8 cellular contexts compared by ENCODE assay signal in the genomic region with DNA sequence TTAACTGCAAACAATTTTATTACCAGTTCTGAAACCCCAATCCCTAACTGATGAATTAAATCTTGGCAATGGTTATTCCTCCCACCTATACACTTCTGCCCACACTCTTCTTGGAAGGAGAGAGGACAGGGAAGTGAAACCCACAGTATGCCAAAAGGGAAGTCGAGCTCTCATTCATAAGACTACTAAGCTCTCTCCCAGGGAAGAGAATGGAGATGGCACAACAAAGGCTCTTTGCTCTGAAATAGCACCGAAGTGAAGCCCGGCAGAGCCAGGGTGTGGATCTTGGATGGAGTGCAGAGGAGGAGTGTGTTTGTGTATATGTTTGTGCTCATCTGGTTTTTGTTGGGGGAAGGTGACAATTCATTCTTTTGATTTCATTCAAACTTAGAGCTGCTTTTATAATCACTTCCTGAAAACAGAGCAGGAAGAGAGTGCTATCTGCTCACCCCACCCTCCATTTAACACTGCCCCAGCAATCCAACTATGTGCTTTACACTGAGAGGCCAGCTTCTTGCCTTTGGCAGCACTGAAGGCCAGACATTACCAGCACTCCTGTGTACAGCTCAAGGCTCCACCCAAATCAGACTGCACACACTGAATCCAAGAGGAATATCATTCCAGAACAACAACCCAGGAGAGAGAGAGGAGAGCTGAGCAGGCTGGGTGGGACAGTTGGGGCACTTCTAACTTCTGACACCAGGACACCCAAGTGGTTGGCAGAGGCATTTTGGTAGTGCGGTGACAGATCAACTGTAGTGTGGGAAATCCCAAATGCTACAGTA.
DNase-seq lines count a peak whose midpoint lies in the region; ATAC-seq and TF ChIP-seq lines count a peak whose summit lies in the region.

No MANE protein-coding gene starts in this region.

- no peak overlapping the region for H2AFZ ChIP-seq in GM23338

- H3K9me2 ChIP-seq in GM23338 (ENCODE audit: insufficient read depth) = no peaks in the 10 kb centered on the region

- no peaks in the 10 kb centered on the region; the same call in 1 of the 2 replicates for H4K20me1 ChIP-seq in GM23338 (replicated peaks; ENCODE audit: insufficient read depth)

- ATAC-seq in GM23338 = peak; percentile 35
- no peak for ATAC-seq in GM21529 (IDR thresholded peaks at IDR 0.05; ENCODE audit: unreplicated experiment)
- ATAC-seq in GM19023 (IDR thresholded peaks at IDR 0.05; ENCODE audit: unreplicated experiment) = no peak

- TF ChIP-seq EP300 in sigmoid colon (IDR thresholded peaks at IDR 0.05) = no peak

- H3K9me3 ChIP-seq in sigmoid colon = no peaks in the 10 kb centered on the region

- H3K27ac ChIP-seq in GM23338 (ENCODE audit: low read depth) (no peak overlapping the region), sigmoid colon (peak overlapping the region; percentile 53 to 75 (median 62))

- peak overlapping the region; percentile 22; the same call in 1 of the 2 replicates for H3K4me2 ChIP-seq in GM23338

- WGBS in sigmoid colon, 2 donors = 28 to 41% methylated on average over 4 of the region's 4 CpGs

- no peaks in the 10 kb centered on the region; the same call in 1 of the 2 replicates for H3F3A ChIP-seq in GM23338 (replicated peaks; ENCODE audit: low read depth)

- H3K27me3 ChIP-seq in GM23338 (ENCODE audit: insufficient read depth) = no peaks in the 10 kb centered on the region
- H3K27me3 ChIP-seq in sigmoid colon = no peaks in the 10 kb centered on the region

- TF ChIP-seq POLR2A in sigmoid colon (IDR thresholded peaks at IDR 0.05) = no peak

- H3K4me3 ChIP-seq in GM23338 = no peak overlapping the region
- H3K4me3 ChIP-seq in sigmoid colon = no peak overlapping the region

- intact Hi-C loops in sigmoid colon (cut with DNase I) = loop anchor here (5.0 kb wide), 1 partner anchor 49 kb away; no protein-coding TSS in a partner anchor

- DNase-seq in GM23338 (ENCODE audit: low spot score) = no peak
- DNase-seq in UCSD-AML1 (lab: John Stamatoyannopoulos, UW; ENCODE audit: unreplicated experiment) = peak; percentile 30
- peak; percentile 16 for DNase-seq in foreskin melanocyte
- no peak for DNase-seq in sigmoid colon
- DNase-seq in NCI-H526 (lab: John Stamatoyannopoulos, UW) = no peak
- no peak for DNase-seq in stimulated activated CD4-positive, alpha-beta T cell treated with anti-CD3 and anti-CD28 coated beads, Interleukin-2, amount 100 ng/mL, for 48 hours

- peaks cover 20% of the 10 kb centered on the region for H3K4me1 ChIP-seq in GM23338 (ENCODE audit: insufficient read depth)
- peaks cover 0 to 26% (median 25%) of the 10 kb centered on the region in 4 donors for H3K4me1 ChIP-seq in sigmoid colon

- H3K4me3 Mint-ChIP-seq in GM23338 = no peak overlapping the region

- H3K36me3 ChIP-seq in GM23338 (ENCODE audit: insufficient read depth) (no peaks in the 10 kb centered on the region), sigmoid colon (peaks cover 0 to 7% (median 0%) of the 10 kb centered on the region in 4 donors)

- H3K27me3 Mint-ChIP-seq in GM23338 (ENCODE audit: insufficient read depth, low read depth, poor library complexity) = no peaks in the 10 kb centered on the region

- no peaks in the 10 kb centered on the region for H3K36me3 Mint-ChIP-seq in GM23338 (ENCODE audit: low read depth)

- no peaks in the 10 kb centered on the region for H3K9me3 Mint-ChIP-seq in GM23338

- peak overlapping the region; percentile 19; the same call in 1 of the 2 replicates for H3K27ac Mint-ChIP-seq in GM23338

- H3K79me2 ChIP-seq in GM23338 (replicated peaks; ENCODE audit: insufficient read depth) = no peaks in the 10 kb centered on the region

- H3K4me1 Mint-ChIP-seq in GM23338 = peaks cover 34% of the 10 kb centered on the region

- TF ChIP-seq CTCF in GM23338 (conservative IDR thresholded peaks at IDR 0.05; ENCODE audit: low read depth in 2 of 2) (0 out of 4 replicates have a peak, but pooled peaks of 1 of the 2 experiments have one; percentile 12), sigmoid colon (IDR thresholded peaks at IDR 0.05) (no peak)

TF ChIP-seq in GM23338, 12 proteins besides CTCF, POLR2A, EP300 and RAD21 (continues in another document):
- TF ChIP-seq, protein P1, sequence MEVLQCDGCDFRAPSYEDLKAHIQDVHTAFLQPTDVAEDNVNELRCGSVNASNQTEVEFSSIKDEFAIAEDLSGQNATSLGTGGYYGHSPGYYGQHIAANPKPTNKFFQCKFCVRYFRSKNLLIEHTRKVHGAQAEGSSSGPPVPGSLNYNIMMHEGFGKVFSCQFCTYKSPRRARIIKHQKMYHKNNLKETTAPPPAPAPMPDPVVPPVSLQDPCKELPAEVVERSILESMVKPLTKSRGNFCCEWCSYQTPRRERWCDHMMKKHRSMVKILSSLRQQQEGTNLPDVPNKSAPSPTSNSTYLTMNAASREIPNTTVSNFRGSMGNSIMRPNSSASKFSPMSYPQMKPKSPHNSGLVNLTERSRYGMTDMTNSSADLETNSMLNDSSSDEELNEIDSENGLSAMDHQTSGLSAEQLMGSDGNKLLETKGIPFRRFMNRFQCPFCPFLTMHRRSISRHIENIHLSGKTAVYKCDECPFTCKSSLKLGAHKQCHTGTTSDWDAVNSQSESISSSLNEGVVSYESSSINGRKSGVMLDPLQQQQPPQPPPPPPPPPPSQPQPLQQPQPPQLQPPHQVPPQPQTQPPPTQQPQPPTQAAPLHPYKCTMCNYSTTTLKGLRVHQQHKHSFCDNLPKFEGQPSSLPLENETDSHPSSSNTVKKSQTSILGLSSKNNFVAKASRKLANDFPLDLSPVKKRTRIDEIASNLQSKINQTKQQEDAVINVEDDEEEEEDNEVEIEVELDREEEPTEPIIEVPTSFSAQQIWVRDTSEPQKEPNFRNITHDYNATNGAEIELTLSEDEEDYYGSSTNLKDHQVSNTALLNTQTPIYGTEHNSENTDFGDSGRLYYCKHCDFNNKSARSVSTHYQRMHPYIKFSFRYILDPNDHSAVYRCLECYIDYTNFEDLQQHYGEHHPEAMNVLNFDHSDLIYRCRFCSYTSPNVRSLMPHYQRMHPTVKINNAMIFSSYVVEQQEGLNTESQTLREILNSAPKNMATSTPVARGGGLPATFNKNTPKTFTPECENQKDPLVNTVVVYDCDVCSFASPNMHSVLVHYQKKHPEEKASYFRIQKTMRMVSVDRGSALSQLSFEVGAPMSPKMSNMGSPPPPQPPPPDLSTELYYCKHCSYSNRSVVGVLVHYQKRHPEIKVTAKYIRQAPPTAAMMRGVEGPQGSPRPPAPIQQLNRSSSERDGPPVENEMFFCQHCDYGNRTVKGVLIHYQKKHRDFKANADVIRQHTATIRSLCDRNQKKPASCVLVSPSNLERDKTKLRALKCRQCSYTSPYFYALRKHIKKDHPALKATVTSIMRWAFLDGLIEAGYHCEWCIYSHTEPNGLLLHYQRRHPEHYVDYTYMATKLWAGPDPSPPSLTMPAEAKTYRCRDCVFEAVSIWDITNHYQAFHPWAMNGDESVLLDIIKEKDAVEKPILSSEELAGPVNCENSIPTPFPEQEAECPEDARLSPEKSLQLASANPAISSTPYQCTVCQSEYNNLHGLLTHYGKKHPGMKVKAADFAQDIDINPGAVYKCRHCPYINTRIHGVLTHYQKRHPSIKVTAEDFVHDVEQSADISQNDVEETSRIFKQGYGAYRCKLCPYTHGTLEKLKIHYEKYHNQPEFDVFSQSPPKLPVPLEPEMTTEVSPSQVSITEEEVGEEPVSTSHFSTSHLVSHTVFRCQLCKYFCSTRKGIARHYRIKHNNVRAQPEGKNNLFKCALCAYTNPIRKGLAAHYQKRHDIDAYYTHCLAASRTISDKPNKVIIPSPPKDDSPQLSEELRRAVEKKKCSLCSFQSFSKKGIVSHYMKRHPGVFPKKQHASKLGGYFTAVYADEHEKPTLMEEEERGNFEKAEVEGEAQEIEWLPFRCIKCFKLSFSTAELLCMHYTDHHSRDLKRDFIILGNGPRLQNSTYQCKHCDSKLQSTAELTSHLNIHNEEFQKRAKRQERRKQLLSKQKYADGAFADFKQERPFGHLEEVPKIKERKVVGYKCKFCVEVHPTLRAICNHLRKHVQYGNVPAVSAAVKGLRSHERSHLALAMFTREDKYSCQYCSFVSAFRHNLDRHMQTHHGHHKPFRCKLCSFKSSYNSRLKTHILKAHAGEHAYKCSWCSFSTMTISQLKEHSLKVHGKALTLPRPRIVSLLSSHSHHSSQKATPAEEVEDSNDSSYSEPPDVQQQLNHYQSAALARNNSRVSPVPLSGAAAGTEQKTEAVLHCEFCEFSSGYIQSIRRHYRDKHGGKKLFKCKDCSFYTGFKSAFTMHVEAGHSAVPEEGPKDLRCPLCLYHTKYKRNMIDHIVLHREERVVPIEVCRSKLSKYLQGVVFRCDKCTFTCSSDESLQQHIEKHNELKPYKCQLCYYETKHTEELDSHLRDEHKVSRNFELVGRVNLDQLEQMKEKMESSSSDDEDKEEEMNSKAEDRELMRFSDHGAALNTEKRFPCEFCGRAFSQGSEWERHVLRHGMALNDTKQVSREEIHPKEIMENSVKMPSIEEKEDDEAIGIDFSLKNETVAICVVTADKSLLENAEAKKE (CRISPR knock-in tag; IDR thresholded peaks at IDR 0.05) = no peak
- TF ChIP-seq ZNF331 (CRISPR knock-in tag; IDR thresholded peaks at IDR 0.05; ENCODE audit: low read depth) (no peak), JUNB (IDR thresholded peaks at IDR 0.05; ENCODE audit: unreplicated experiment) (no peak), EZH2 (IDR thresholded peaks at IDR 0.05; ENCODE audit: low read depth, unreplicated experiment) (no peak), NANOG (IDR thresholded peaks at IDR 0.05; ENCODE audit: borderline replicate concordance) (no peak), ZNF114 (CRISPR knock-in tag; IDR thresholded peaks at IDR 0.05) (no peak), EZH2phosphoT487 (IDR thresholded peaks at IDR 0.05; ENCODE audit: unreplicated experiment) (no peak)

Comparison
In these comparisons a context has a peak if more than half of its experiments do, and no peak if none do; other contexts are left out.
1. DNase-seq: peak in UCSD-AML1 (single experiment) and foreskin melanocyte (single experiment); none in GM23338 (single experiment), sigmoid colon (single experiment), NCI-H526 (0 of 2) and stimulated activated CD4-positive, alpha-beta T cell treated with anti-CD3 and anti-CD28 coated beads, Interleukin-2, amount 100 ng/mL, for 48 hours (0 of 2).